9 cellular contexts compared by ENCODE assay signal in the genomic region with DNA sequence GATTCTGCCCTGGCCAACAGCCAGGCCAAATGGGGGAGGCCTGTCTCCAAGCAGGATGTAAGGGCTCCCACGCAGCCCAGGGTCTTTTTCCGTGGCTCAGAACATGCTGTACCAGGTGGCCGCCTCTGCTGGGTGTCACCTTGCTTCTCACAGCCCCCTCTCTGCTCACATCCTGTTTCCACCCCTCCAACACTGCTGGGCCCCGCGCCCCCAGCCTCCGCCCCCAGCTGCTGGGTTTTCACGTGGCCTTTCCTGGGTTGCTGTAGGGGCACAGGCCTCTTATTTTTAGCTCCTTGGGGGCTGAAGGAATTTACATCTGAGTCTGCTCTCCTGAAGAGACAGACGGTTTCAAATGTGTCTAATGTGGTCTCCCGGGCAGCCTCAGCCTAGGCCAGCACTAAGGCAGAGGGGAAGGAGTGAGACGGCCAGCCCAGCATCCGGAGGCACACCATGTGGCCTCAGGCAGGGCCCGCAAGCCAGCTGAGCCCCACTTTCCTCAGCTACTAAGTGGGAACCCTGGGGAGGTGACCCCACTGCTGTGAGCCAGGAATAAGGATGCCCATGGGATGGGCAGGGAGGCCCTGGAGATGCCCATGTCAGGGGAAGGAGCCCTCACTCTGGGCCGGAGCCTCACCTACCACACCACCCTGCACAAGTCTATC. TPM values are rescaled to one million over a fixed set of nuclear protein-coding genes. Genes with fewer than 3 reads are reported as not detected.
A peak's percentile ranks its signal among the peaks of the same experiment; 100 is the strongest.
DNase-seq lines count a peak whose midpoint lies in the region; ATAC-seq, FAIRE-seq and TF ChIP-seq lines count a peak whose summit lies in the region.
"Had no signal": no experiment of that assay in that cellular context is flagged by ENCODE, and none has a peak within 500 bp of the region (broad histone marks: within the 10 kb centered on the region; RNA-seq: fewer than 3 reads in every experiment).

No MANE protein-coding gene starts in this region.

- no peak for TF ChIP-seq CTCF in DOHH2 (IDR thresholded peaks at IDR 0.05; ENCODE audit: low read depth, low read length, poor library complexity, severe bottlenecking)

- no peak overlapping the region for H3K4me3 Mint-ChIP-seq in activated naive CD4-positive, alpha-beta T cell treated with anti-CD3 and anti-CD28 coated beads, Interleukin-2, amount 10 ng/mL, durations not matched to agents 7 days and 5 days

- no peaks in the 10 kb centered on the region for H3K27me3 Mint-ChIP-seq in activated naive CD4-positive, alpha-beta T cell treated with anti-CD3 and anti-CD28 coated beads, Interleukin-2, amount 10 ng/mL, durations not matched to agents 7 days and 5 days

- CTCF ChIA-PET in activated naive CD4-positive, alpha-beta T cell treated with anti-CD3 and anti-CD28 coated beads, Interleukin-2, amount 10 ng/mL, durations not matched to agents 7 days and 5 days (lab: Charles Lee): interaction anchor here (0.8 to 4.5 kb wide), 6 partner anchors 10 to 25 kb away, joined by 3 to 24 read pairs (median 7); a partner anchor contains a TSS

- peak overlapping the region; percentile 76; the same call in 1 of the 2 replicates for H2AFZ ChIP-seq in Karpas-422 (ENCODE audit: low read length)

- peak overlapping the region; percentile 90 for H3K4me2 ChIP-seq in DOHH2 (ENCODE audit: low read length)
- peak overlapping the region; percentile 51 for H3K4me2 ChIP-seq in Karpas-422 (ENCODE audit: low read depth, low read length, poor library complexity, severe bottlenecking)

- WGBS in small intestine, 3 donors: 59 to 89% (median 66%) methylated on average over 13 of the region's 13 CpGs

- H3K9me3 Mint-ChIP-seq in activated naive CD4-positive, alpha-beta T cell treated with anti-CD3 and anti-CD28 coated beads, Interleukin-2, amount 10 ng/mL, durations not matched to agents 7 days and 5 days: peaks cover 6% of the 10 kb centered on the region

- peak overlapping the region; percentile 52 for H3K9ac ChIP-seq in Karpas-422 (ENCODE audit: low read length)

- H3K79me2 ChIP-seq in DOHH2 (ENCODE audit: control insufficient read depth, low read length): no peaks in the 10 kb centered on the region
- H3K79me2 ChIP-seq in Karpas-422 (ENCODE audit: low read length): no peaks in the 10 kb centered on the region

- H4K20me1 ChIP-seq in DOHH2 (ENCODE audit: control insufficient read depth, insufficient read depth, low read depth, low read length) (no peaks in the 10 kb centered on the region), Karpas-422 (ENCODE audit: insufficient read depth, low read depth, low read length) (no peaks in the 10 kb centered on the region)

- H3K4me1 ChIP-seq in DOHH2 (ENCODE audit: control insufficient read depth, low read length): peaks cover 68% of the 10 kb centered on the region
- H3K4me1 ChIP-seq in Karpas-422 (ENCODE audit: low read length): peaks cover 31% of the 10 kb centered on the region
- peaks cover 0 to 3% of the 10 kb centered on the region in 2 donors for H3K4me1 ChIP-seq in small intestine (ENCODE audit: control insufficient read depth in 2 of 2, insufficient read depth in 1 of 2, low read depth in 1 of 2, low read length in 1 of 2)

- H3F3A ChIP-seq in DOHH2 (ENCODE audit: control insufficient read depth, insufficient read depth): peaks cover 31% of the 10 kb centered on the region

- no peaks in the 10 kb centered on the region for H3K9me3 ChIP-seq in DOHH2 (ENCODE audit: control insufficient read depth, insufficient read depth, low read length)
- H3K9me3 ChIP-seq in Karpas-422 (ENCODE audit: low read length): no peaks in the 10 kb centered on the region
- no peaks in the 10 kb centered on the region for H3K9me3 ChIP-seq in small intestine (ENCODE audit: control insufficient read depth, low read depth)

- no peaks in the 10 kb centered on the region for H3K27me3 ChIP-seq in DOHH2 (ENCODE audit: control insufficient read depth, low read length)
- peaks cover 3% of the 10 kb centered on the region; the same call in 1 of the 2 replicates for H3K27me3 ChIP-seq in Karpas-422 (ENCODE audit: low read length)
- H3K27me3 ChIP-seq in small intestine (ENCODE audit: control insufficient read depth in 2 of 2, insufficient read depth in 2 of 2, low read length in 2 of 2): no peaks in the 10 kb centered on the region

- no peak for FAIRE-seq in small intestine (lab: Jason Lieb, UNC)
- FAIRE-seq: G401.6 had no signal

- DNase-seq in Karpas-422: no peak
- DNase-seq in activated naive CD4-positive, alpha-beta T cell treated with anti-CD3 and anti-CD28 coated beads, Interleukin-2, amount 10 ng/mL, durations not matched to agents 7 days and 5 days: peak; percentile 72
- peak; percentile 50 for DNase-seq in small intestine
- no peak for DNase-seq in UCSD-AML1 (lab: John Stamatoyannopoulos, UW; ENCODE audit: unreplicated experiment)
- no peak for DNase-seq in NCI-H510A treated with DMSO at 0.1 percent for 48 hours (lab: John Stamatoyannopoulos, UW)
- no peak for DNase-seq in pons (ENCODE audit: low spot score)

- peak; percentile 70 for ATAC-seq in GM21423 (IDR thresholded peaks at IDR 0.05; ENCODE audit: unreplicated experiment)

- peaks cover 4% of the 10 kb centered on the region for H3K36me3 Mint-ChIP-seq in activated naive CD4-positive, alpha-beta T cell treated with anti-CD3 and anti-CD28 coated beads, Interleukin-2, amount 10 ng/mL, durations not matched to agents 7 days and 5 days

- peaks cover 56% of the 10 kb centered on the region for H3K4me1 Mint-ChIP-seq in activated naive CD4-positive, alpha-beta T cell treated with anti-CD3 and anti-CD28 coated beads, Interleukin-2, amount 10 ng/mL, durations not matched to agents 7 days and 5 days

- no peaks in the 10 kb centered on the region for H3K9me2 ChIP-seq in DOHH2 (replicated peaks; ENCODE audit: control insufficient read depth, low read length)
- H3K9me2 ChIP-seq in Karpas-422 (replicated peaks; ENCODE audit: insufficient read depth, low read length): no peaks in the 10 kb centered on the region

- H3K27ac ChIP-seq in DOHH2 (ENCODE audit: low read depth, low read length): peak overlapping the region; percentile 94
- no peak overlapping the region for H3K27ac ChIP-seq in Karpas-422 (ENCODE audit: low read length)
- peak overlapping the region; percentile 63 to 87 for H3K27ac ChIP-seq in small intestine (ENCODE audit: low read depth in 1 of 2, low read length in 1 of 2)

- peak overlapping the region; percentile 92 for H3K27ac Mint-ChIP-seq in activated naive CD4-positive, alpha-beta T cell treated with anti-CD3 and anti-CD28 coated beads, Interleukin-2, amount 10 ng/mL, durations not matched to agents 7 days and 5 days

- H3K4me3 ChIP-seq in DOHH2 (ENCODE audit: low read length): peak overlapping the region; percentile 63
- peak overlapping the region; percentile 41; the same call in 1 of the 2 replicates for H3K4me3 ChIP-seq in Karpas-422 (ENCODE audit: low read length)
- no peak overlapping the region for H3K4me3 ChIP-seq in small intestine (ENCODE audit: low read depth in 1 of 2, low read length in 2 of 2)

- peaks cover 4% of the 10 kb centered on the region for H3K36me3 ChIP-seq in DOHH2 (ENCODE audit: control insufficient read depth, low read length)
- no peaks in the 10 kb centered on the region for H3K36me3 ChIP-seq in Karpas-422 (ENCODE audit: insufficient read depth, low read length)
- no peaks in the 10 kb centered on the region for H3K36me3 ChIP-seq in small intestine (ENCODE audit: control insufficient read depth in 2 of 2, insufficient read depth in 2 of 2, low read length in 2 of 2)

RNA-seq across cellular contexts. Expression of a gene that starts 18.7 kb away (rescaled TPM):
- total RNA-seq in Karpas-422 (2014; rRNA removed; shearing (Covaris generic); ENCODE audit: low replicate concordance): 25.1 and 45.2 TPM in 2 replicates
- 1 to 10 TPM in 2 of 3 donors, under 1 TPM in 1; 0.45 to 5.1 (median 3.0) TPM for polyA plus RNA-seq in small intestine

RNA-seq across cellular contexts. Expression of a gene that starts 25.6 kb away (rescaled TPM):
- not detected in 2 replicates for total RNA-seq in Karpas-422 (2014; rRNA removed; shearing (Covaris generic); ENCODE audit: low replicate concordance)
- polyA plus RNA-seq in small intestine: not detected

RNA-seq across cellular contexts. Expression of a gene that starts 44.7 kb away (rescaled TPM):
- total RNA-seq in Karpas-422 (2014; rRNA removed; shearing (Covaris generic); ENCODE audit: low replicate concordance): 140 and 167 TPM in 2 replicates
- 10 to 100 TPM; 44.5 to 84.5 (median 48.9) TPM for polyA plus RNA-seq in small intestine

RNA-seq across cellular contexts. Expression of a gene that starts 47.5 kb away (rescaled TPM):
- total RNA-seq in Karpas-422 (2014; rRNA removed; shearing (Covaris generic); ENCODE audit: low replicate concordance): not detected in 2 replicates
- polyA plus RNA-seq in small intestine: 1 to 10 TPM in 1 of 3 donors, not detected in 2; 1.5 TPM

Comparison
In these comparisons a context has a peak if more than half of its experiments do, and no peak if none do; other contexts are left out.
1. H3K4me3 ChIP-seq: peak in DOHH2 (single experiment) and Karpas-422 (single experiment); none in small intestine (0 of 2).
2. DNase-seq: peak in activated naive CD4-positive, alpha-beta T cell treated with anti-CD3 and anti-CD28 coated beads, Interleukin-2, amount 10 ng/mL, durations not matched to agents 7 days and 5 days (single experiment) and small intestine (single experiment); none in Karpas-422 (single experiment), UCSD-AML1 (single experiment), NCI-H510A treated with DMSO at 0.1 percent for 48 hours (single experiment) and pons (single experiment).